30 cellular contexts compared by ENCODE assay signal in genomic region chr11:19683862-19684491, GRCh38. TPM values are rescaled to one million over a fixed set of nuclear protein-coding genes. Genes with fewer than 3 reads are reported as not detected.
DNase-seq lines count a peak whose midpoint lies in the region; ATAC-seq, FAIRE-seq and TF ChIP-seq lines count a peak whose summit lies in the region.
"Had no signal": no experiment of that assay in that cellular context is flagged by ENCODE, and none has a peak within 500 bp of the region (broad histone marks: within the 10 kb centered on the region; RNA-seq: fewer than 3 reads in every experiment).

No MANE protein-coding gene starts in this region.

- no peaks in the 10 kb centered on the region for H3K9me3 ChIP-seq in breast epithelium
- no peaks in the 10 kb centered on the region for H3K9me3 ChIP-seq in mammary epithelial cell (replicated peaks; ENCODE audit: insufficient read depth, low read length)
- H3K9me3 ChIP-seq in K562 (replicated peaks; ENCODE audit: control insufficient read depth, insufficient read depth, low read depth, low read length) = no peaks in the 10 kb centered on the region
- no peaks in the 10 kb centered on the region for H3K9me3 ChIP-seq in muscle layer of colon (ENCODE audit: low read length)
- no peaks in the 10 kb centered on the region for H3K9me3 ChIP-seq in tibial artery
- H3K9me3 ChIP-seq: lower lobe of right lung, prostate gland, tibial nerve had no signal

- POLR2A ChIA-PET in K562 (lab: Yijun Ruan, JAX) = no interaction called here

- H3K4me3 ChIP-seq in breast epithelium = no peak overlapping the region
- no peak overlapping the region for H3K4me3 ChIP-seq in mammary epithelial cell (replicated peaks in 1 of 3; ENCODE audit: insufficient read depth in 1 of 3, low read depth in 2 of 3, low read length in 3 of 3)
- H3K4me3 ChIP-seq in K562 = no peak overlapping the region
- no peak overlapping the region for H3K4me3 ChIP-seq in muscle layer of colon (ENCODE audit: low read depth in 1 of 2, low read length in 2 of 2)
- H3K4me3 ChIP-seq in tibial artery = no peak overlapping the region
- H3K4me3 ChIP-seq: lower lobe of right lung, prostate gland, tibial nerve had no signal

- FAIRE-seq in K562 (lab: Jason Lieb, UNC) = no peak
- FAIRE-seq: G401.6, keratinocyte, small intestine, TTC549 had no signal

- H3K9me1 ChIP-seq in K562 (ENCODE audit: control insufficient read depth, insufficient read depth, low read length) = no peaks in the 10 kb centered on the region

- dilution Hi-C loops in mammary epithelial cell (cut with HindIII; ENCODE audit: low sequenced_read_pairs) = no loop called here

- H3K9ac ChIP-seq in mammary epithelial cell (ENCODE audit: insufficient read depth, low read length) = no peak overlapping the region
- no peak overlapping the region for H3K9ac ChIP-seq in K562 (ENCODE audit: insufficient read depth in 1 of 2, low read depth in 2 of 2, low read length in 2 of 2)
- no peak overlapping the region for H3K9ac ChIP-seq in muscle layer of colon (ENCODE audit: low read length)

- in situ Hi-C loops in mammary epithelial cell (cut with MboI; ENCODE audit: low sequenced_read_pairs in 2 of 2) = no loop called here
- in situ Hi-C loops in K562 (cut with MboI) = no loop called here

- 97% methylated on average over 2 of the region's 2 CpGs for WGBS in mammary epithelial cell (ENCODE audit: low coverage, missing lambda C conversion rate)
- WGBS in K562 (ENCODE audit: insufficient coverage, low coverage, missing lambda C conversion rate) = 8% methylated on average over 2 of the region's 2 CpGs

- TF ChIP-seq RAD21 in K562 (CRISPR knock-in tag; conservative IDR thresholded peaks at IDR 0.05 in 1 of 2, IDR thresholded peaks at IDR 0.05 in 1 of 2) = no peak

- no peak overlapping the region for H2AFZ ChIP-seq in mammary epithelial cell (ENCODE audit: low read depth, low read length)
- no peak overlapping the region for H2AFZ ChIP-seq in K562 (ENCODE audit: low read depth, low read length)

- H3K27ac ChIP-seq in breast epithelium (peak overlapping the region; percentile 55 to 83), mammary epithelial cell (ENCODE audit: insufficient read depth, low read depth, low read length) (no peak overlapping the region), K562 (ENCODE audit: extremely low read depth, low read depth, low read length) (no peak overlapping the region), muscle layer of colon (ENCODE audit: low read depth, low read length) (peak overlapping the region; percentile 72), tibial artery (peak overlapping the region; percentile 90 to 91)
- H3K27ac ChIP-seq: 22Rv1, lower lobe of right lung had no signal

- TF ChIP-seq POLR2A in breast epithelium (IDR thresholded peaks at IDR 0.05) (no peak), K562 (conservative IDR thresholded peaks at IDR 0.05) (no peak)

- CTCF ChIA-PET in mammary epithelial cell (lab: Charles Lee; ENCODE audit: low non-redundant PET) (no interaction called here), K562 (lab: Yijun Ruan, JAX; ENCODE audit: low intra/inter-chr PET ratio) (no interaction called here)

- no peaks in the 10 kb centered on the region for H3K27me3 ChIP-seq in breast epithelium
- H3K27me3 ChIP-seq in mammary epithelial cell (ENCODE audit: insufficient read depth, low read length) = no peaks in the 10 kb centered on the region
- H3K27me3 ChIP-seq in K562 (ENCODE audit: control insufficient read depth in 2 of 2, insufficient read depth in 2 of 2, low read length in 2 of 2) = peaks cover 0 to 8% of the 10 kb centered on the region in 2 experiments; a peak in 3 of 5 replicates
- H3K27me3 ChIP-seq in muscle layer of colon (ENCODE audit: control insufficient read depth in 1 of 2, insufficient read depth in 2 of 2, low read length in 2 of 2) = no peaks in the 10 kb centered on the region
- H3K27me3 ChIP-seq in tibial artery = no peaks in the 10 kb centered on the region
- H3K27me3 ChIP-seq: tibial nerve had no signal

- ATAC-seq in K562 (no peak), HG03442 (IDR thresholded peaks at IDR 0.05; ENCODE audit: unreplicated experiment) (no peak)
- ATAC-seq: effector memory CD8-positive, alpha-beta T cell; natural killer cell; PC-3; stimulated activated naive CD8-positive, alpha-beta T cell treated with anti-CD3 and anti-CD28 coated beads, Interleukin-15, Interleukin-2, amounts not matched to agents 100 U/mL and 50 U/mL, for 24 hours; T-helper 17 cell had no signal

- intact Hi-C loops in breast epithelium (cut with DNase I; ENCODE audit: low total_unique reads) (no loop called here), mammary epithelial cell (cut with micrococcal nuclease) (no loop called here), K562 (cut with micrococcal nuclease) (no loop called here), tibial artery (cut with DNase I; ENCODE audit: low total_unique reads) (no loop called here)

- H3K4me1 ChIP-seq in breast epithelium (peaks cover 3 to 4% of the 10 kb centered on the region in 2 donors), mammary epithelial cell (ENCODE audit: insufficient read depth, low read length) (peaks cover 25% of the 10 kb centered on the region), K562 (replicated peaks in 1 of 2; ENCODE audit: control insufficient read depth in 2 of 2, insufficient read depth in 2 of 2, low read length in 2 of 2) (no peaks in the 10 kb centered on the region; a peak in 1 of 5 replicates), muscle layer of colon (ENCODE audit: insufficient read depth, low read length) (peaks cover 82% of the 10 kb centered on the region), tibial artery (peaks cover 0 to 70% (median 59%) of the 10 kb centered on the region in 4 donors)
- H3K4me1 ChIP-seq: prostate gland had no signal

- no peak for TF ChIP-seq CTCF in breast epithelium (IDR thresholded peaks at IDR 0.05)
- TF ChIP-seq CTCF in mammary epithelial cell (conservative IDR thresholded peaks at IDR 0.05 in 1 of 2, IDR thresholded peaks at IDR 0.05 in 1 of 2; ENCODE audit: extremely low read depth in 1 of 2, insufficient read depth in 1 of 2, low read depth in 1 of 2, low read length in 2 of 2) = no peak
- no peak for TF ChIP-seq CTCF in K562 (IDR thresholded peaks at IDR 0.05 in 2 of 3, conservative IDR thresholded peaks at IDR 0.05 in 1 of 3; ENCODE audit: insufficient read depth in 2 of 3, low read depth in 1 of 3, low read length in 3 of 3)
- TF ChIP-seq CTCF in tibial artery (IDR thresholded peaks at IDR 0.05) = no peak

- no peaks in the 10 kb centered on the region for H3K79me2 ChIP-seq in mammary epithelial cell (ENCODE audit: insufficient read depth, low read length)
- H3K79me2 ChIP-seq in K562 (ENCODE audit: control insufficient read depth, insufficient read depth, low read length) = no peaks in the 10 kb centered on the region

- no peak for TF ChIP-seq EP300 in K562 (IDR thresholded peaks at IDR 0.05; ENCODE audit: low read length)

- no TSS peak for BruUV-seq in mammary epithelial cell (replicated peaks; lab: Mats Ljungman, UMichigan)
- no TSS peak for BruUV-seq in K562 (replicated peaks; lab: Mats Ljungman, UMichigan)

- no peak overlapping the region for H3K4me2 ChIP-seq in mammary epithelial cell (ENCODE audit: insufficient read depth, low read depth, low read length)
- H3K4me2 ChIP-seq in K562 (ENCODE audit: insufficient read depth, low read length) = no peak overlapping the region

- H3K36me3 ChIP-seq in breast epithelium (no peaks in the 10 kb centered on the region), mammary epithelial cell (ENCODE audit: insufficient read depth, low read length) (no peaks in the 10 kb centered on the region), K562 (ENCODE audit: control insufficient read depth, insufficient read depth, low read length) (no peaks in the 10 kb centered on the region), muscle layer of colon (ENCODE audit: insufficient read depth, low read length) (no peaks in the 10 kb centered on the region), tibial artery (no peaks in the 10 kb centered on the region)
- H3K36me3 ChIP-seq: lower lobe of right lung, prostate gland, tibial nerve had no signal

- no peaks in the 10 kb centered on the region for H4K20me1 ChIP-seq in mammary epithelial cell (ENCODE audit: insufficient read depth, low read length)
- H4K20me1 ChIP-seq in K562 (replicated peaks; ENCODE audit: control insufficient read depth, insufficient read depth, low read length) = 0 out of 2 replicates have a peak, but pooled peaks cover 3% of the 10 kb centered on the region

- DNase-seq in breast epithelium (ENCODE audit: low spot score in 2 of 2) = no peak
- no peak for DNase-seq in mammary epithelial cell
- DNase-seq in K562 (ENCODE audit: extremely low read depth in 1 of 4, low spot score in 3 of 4) = no peak
- DNase-seq in tibial artery = no peak
- DNase-seq in stimulated activated CD8-positive, alpha-beta memory T cell treated with anti-CD3 and anti-CD28 coated beads, Interleukin-4, amount 100 ng/mL, for 48 hours = no peak
- DNase-seq in activated CD4-positive, alpha-beta T cell treated with anti-CD3 and anti-CD28 coated beads, Interleukin-2, amount 50 U/mL, for 48 hours = no peak
- DNase-seq: activated CD4-positive, alpha-beta T cell treated with anti-CD3 and anti-CD28 coated beads, Interleukin-2, amount 50 U/mL, for 4 hours; activated gamma-delta T cell treated with Interleukin-2 at 50 U/mL for 16 hours; activated T-cell treated with anti-CD3 and anti-CD28 coated beads, Interleukin-2, amount 50 U/mL, for 48 hours; central memory CD4-positive, alpha-beta T cell; DMS79; effector memory CD8-positive, alpha-beta T cell; lower lobe of right lung; natural killer cell; NCI-H1092 treated with DMSO at 0.1 percent for 48 hours; NCI-H187 treated with DMSO at 0.1 percent for 48 hours; NCI-H524 treated with DMSO at 0.1 percent for 48 hours; PC-3; SHP77; small intestine; stimulated activated naive CD8-positive, alpha-beta T cell treated with anti-CD3 and anti-CD28 coated beads, Interleukin-15, Interleukin-2, amounts not matched to agents 100 U/mL and 50 U/mL, for 24 hours; T-helper 17 cell had no signal

RNA-seq across cellular contexts. Expression of gene NAV2, which starts 28.7 kb away (rescaled TPM):
- total RNA-seq in breast epithelium = 10 to 100 TPM; 28.2 to 61.8 (median 31.4) TPM
- total RNA-seq in mammary epithelial cell = 10 to 100 TPM; 38.4 to 46.2 TPM
- polyA plus RNA-seq in mammary epithelial cell = 11.0 TPM
- polyA minus RNA-seq in mammary epithelial cell = 44.8 TPM
- total RNA-seq in K562 (2011; cell fraction: chromatin; rRNA removed; ENCODE audit: low replicate concordance) = 0.58 and 1.4 TPM in 2 replicates
- 0.17 and 1.1 TPM in 2 replicates for total RNA-seq in K562 (2011; cell fraction: nucleolus; rRNA removed)
- 0.37 and 1.6 TPM in 2 replicates for total RNA-seq in K562 (2011; cell fraction: nucleoplasm; rRNA removed)
- total RNA-seq in K562 (2014; rRNA removed) = 0.05 TPM in 1 of 2 replicates, not detected in the other
- under 0.01 and 0.04 TPM in 2 replicates for total RNA-seq in K562 (2014; rRNA removed; fragmentation: Illumina TruSeq; extraction: Trizol)
- 0.04 TPM in 2 replicates for total RNA-seq in K562 (2015; rRNA removed; fragmentation: Illumina TruSeq; extraction: Trizol)
- total RNA-seq in K562 (2021) = 0.25 and 0.35 TPM in 2 replicates
- 0.07 and 0.41 TPM in 2 replicates for polyA plus RNA-seq in K562 (2011; rRNA removed)
- 0.07 and 0.25 TPM in 2 replicates for polyA plus RNA-seq in K562 (2011; cell fraction: cytosol; rRNA removed)
- 0.47 and 0.86 TPM in 2 replicates for polyA plus RNA-seq in K562 (2011; cell fraction: nucleus; rRNA removed)
- polyA plus RNA-seq in K562 (2012) = 0.35 and 0.47 TPM in 2 replicates
- 0.07 and 0.15 TPM in 2 replicates for polyA plus RNA-seq in K562 (2014; fragmentation: Illumina TruSeq; extraction: Trizol)
- polyA plus RNA-seq in K562 (2014; fragmentation: Nextera tagmentation; extraction: Ambion mirVana) = under 1 TPM; 0.03 to 0.06 TPM
- 0.05 and 0.08 TPM in 2 replicates for polyA plus RNA-seq in K562 (2014; rRNA removed)
- polyA minus RNA-seq in K562 (2011; rRNA and poly(A)+ RNA removed) = 0.18 and 0.96 TPM in 2 replicates
- polyA minus RNA-seq in K562 (2011; cell fraction: cytosol; rRNA and poly(A)+ RNA removed) = 1.5 TPM in 1 of 2 replicates, not detected in the other
- polyA minus RNA-seq in K562 (2011; cell fraction: nucleus; rRNA and poly(A)+ RNA removed) = 0.67 and 0.78 TPM in 2 replicates

Comparison
In these comparisons a context has a peak if more than half of its experiments do, and no peak if none do; other contexts are left out.
1. H3K27ac ChIP-seq: peak in breast epithelium (2 of 2), muscle layer of colon (single experiment) and tibial artery (2 of 2); none in mammary epithelial cell (single experiment) and K562 (single experiment).
2. RNA of gene NAV2, which starts 28.7 kb away (total RNA-seq): 38.4 to 46.2 TPM in mammary epithelial cell and 28.2 to 61.8 TPM in breast epithelium; under 0.01 to 1.6 TPM in K562; every median in the first group is over 10 times any median in the second.